Comparison of ENCODE assay signal across 8 cellular contexts in the genomic region with DNA sequence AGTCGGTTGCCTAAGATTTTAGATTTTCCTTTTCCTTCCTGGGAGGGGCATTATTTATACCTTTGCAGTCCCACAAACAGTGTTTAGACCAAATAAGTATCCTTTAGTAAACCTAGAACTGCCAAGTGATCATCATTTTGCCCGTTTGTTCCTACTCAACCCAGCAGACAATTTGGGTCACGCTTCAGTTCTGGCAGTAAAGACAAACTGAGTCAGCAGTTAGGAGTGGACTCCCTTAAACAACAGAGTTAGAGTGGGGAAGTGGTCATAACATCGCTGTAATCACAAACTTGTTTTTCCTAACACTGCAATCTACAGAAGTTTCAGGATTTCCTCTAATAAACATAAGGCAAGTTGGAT. TPM values are rescaled to one million over a fixed set of nuclear protein-coding genes. Genes with fewer than 3 reads are reported as not detected.
DNase-seq lines count a peak whose midpoint lies in the region; ATAC-seq and TF ChIP-seq lines count a peak whose summit lies in the region.

No MANE protein-coding gene starts in this region.

- ATAC-seq in activated T-helper 17 cell treated with anti-CD3 and anti-CD28 coated beads, Interleukin-2, amount 50 U/mL, for 72 hours (replicated peaks): no peak
- peak; percentile 70 for ATAC-seq in sciatic nerve
- ATAC-seq in GM21447 (IDR thresholded peaks at IDR 0.05; ENCODE audit: unreplicated experiment): no peak
- ATAC-seq in GM18870 (IDR thresholded peaks at IDR 0.05; ENCODE audit: unreplicated experiment): no peak
- ATAC-seq in HG02981 (IDR thresholded peaks at IDR 0.05; ENCODE audit: unreplicated experiment): no peak

- H3K56ac ChIP-seq in H9 (ENCODE audit: insufficient read length, low read depth, low read length): no peak overlapping the region

- H3K9me3 ChIP-seq in H9 (ENCODE audit: control insufficient read depth, low read depth, low read length): no peaks in the 10 kb centered on the region

- H3K4ac ChIP-seq in H9 (ENCODE audit: low read depth, low read length): no peak overlapping the region

- no peak overlapping the region for H2BK20ac ChIP-seq in H9 (ENCODE audit: low read depth, low read length, poor library complexity, severe bottlenecking)

- no peak overlapping the region for H4K8ac ChIP-seq in H9 (replicated peaks; ENCODE audit: insufficient read length, low read depth, low read length)

- H3K23me2 ChIP-seq in H9 (ENCODE audit: insufficient read length, low read depth, low read length, poor library complexity, severe bottlenecking): peaks cover 12% of the 10 kb centered on the region

- whole genome bisulfite sequencing in H9 (ENCODE audit: extremely low coverage, insufficient read length, low lambda C conversion rate): no CpG with 5 or more reads among the region's 4 CpGs

- peak overlapping the region; percentile 27 for H3K9ac ChIP-seq in H9 (ENCODE audit: extremely low read depth, insufficient read length, low read length)

- no peak for TF ChIP-seq CTCF in H9 (conservative IDR thresholded peaks at IDR 0.05)

- peaks cover 20 to 38% of the 10 kb centered on the region in 2 experiments for H3K4me1 Mint-ChIP-seq in H9
- H3K4me1 Mint-ChIP-seq in activated T-helper 17 cell treated with anti-CD3 and anti-CD28 coated beads, Interleukin-2, amount 50 U/mL, for 72 hours: peaks cover 6% of the 10 kb centered on the region

- H3K14ac ChIP-seq in H9 (ENCODE audit: insufficient read depth, low read length): no peak overlapping the region

- peaks cover 0 to 3% of the 10 kb centered on the region in 2 experiments; a peak in 1 of 5 replicates for H3K9me3 Mint-ChIP-seq in H9
- H3K9me3 Mint-ChIP-seq in activated T-helper 17 cell treated with anti-CD3 and anti-CD28 coated beads, Interleukin-2, amount 50 U/mL, for 72 hours: no peaks in the 10 kb centered on the region

- intact Hi-C loops in sciatic nerve (cut with DNase I): loop anchor here (5.0 kb wide), 1 partner anchor 215 kb away; no protein-coding TSS in a partner anchor

- H3K27ac Mint-ChIP-seq in H9: peak overlapping the region; percentile 98 to 99 (median 98); a peak in 5 of 7 replicates
- H3K27ac Mint-ChIP-seq in activated T-helper 17 cell treated with anti-CD3 and anti-CD28 coated beads, Interleukin-2, amount 50 U/mL, for 72 hours: no peak overlapping the region

- no peak overlapping the region for H3T11ph ChIP-seq in H9 (ENCODE audit: low read length)

- no peaks in the 10 kb centered on the region for H3K27me3 ChIP-seq in H9 (ENCODE audit: insufficient read depth, low read length)

- H2BK120ac ChIP-seq in H9 (ENCODE audit: low read depth, low read length, poor library complexity, severe bottlenecking): no peak overlapping the region

- H2BK5ac ChIP-seq in H9 (ENCODE audit: insufficient read length, low read length): no peak overlapping the region

- no peak overlapping the region for H2BK15ac ChIP-seq in H9 (ENCODE audit: low read depth, low read length)

- no peak overlapping the region for H3K23ac ChIP-seq in H9 (ENCODE audit: insufficient read length, low read depth, low read length)

- DNase-seq in H9 (no peak), hepatic stellate cell (ENCODE audit: low spot score) (peak; percentile 9), sciatic nerve (ENCODE audit: low spot score) (no peak), SK-N-DZ (ENCODE audit: low spot score) (no peak)

- H4K91ac ChIP-seq in H9 (ENCODE audit: insufficient read length, low read depth, low read length): no peak overlapping the region

- H3K36me3 Mint-ChIP-seq in H9 (ENCODE audit: insufficient read depth in 1 of 3, low read depth in 3 of 3): peaks cover 0 to 12% (median 3%) of the 10 kb centered on the region in 3 experiments; a peak in 5 of 7 replicates
- no peaks in the 10 kb centered on the region for H3K36me3 Mint-ChIP-seq in activated T-helper 17 cell treated with anti-CD3 and anti-CD28 coated beads, Interleukin-2, amount 50 U/mL, for 72 hours (ENCODE audit: low read depth)

- H2AK5ac ChIP-seq in H9 (ENCODE audit: insufficient read length, low read length): no peak overlapping the region

- no peak overlapping the region for H3K18ac ChIP-seq in H9 (ENCODE audit: insufficient read length, low read depth, low read length)

- H3K79me1 ChIP-seq in H9 (ENCODE audit: insufficient read depth, low read depth, low read length, poor library complexity, severe bottlenecking): no peaks in the 10 kb centered on the region

- no peaks in the 10 kb centered on the region for H3K4me1 ChIP-seq in H9 (ENCODE audit: insufficient read depth, low read length)

- peaks cover 9% of the 10 kb centered on the region; the same call in 1 of the 2 replicates for H3K79me2 ChIP-seq in H9 (ENCODE audit: insufficient read depth, low read length)

- no peaks in the 10 kb centered on the region for H4K20me1 ChIP-seq in H9 (ENCODE audit: control insufficient read depth, insufficient read depth, insufficient read length)

- H3K27ac ChIP-seq in H9 (ENCODE audit: insufficient read length, low read depth, low read length): no peak overlapping the region

- H3K4me3 Mint-ChIP-seq in H9: peak overlapping the region; percentile 98
- peak overlapping the region; percentile 85 for H3K4me3 Mint-ChIP-seq in activated T-helper 17 cell treated with anti-CD3 and anti-CD28 coated beads, Interleukin-2, amount 50 U/mL, for 72 hours

- H3K4me2 ChIP-seq in H9 (ENCODE audit: insufficient read depth, insufficient read length, low read length): peak overlapping the region; percentile 79

- H4K5ac ChIP-seq in H9 (ENCODE audit: insufficient read length, low read depth, low read length): no peak overlapping the region

- no peak overlapping the region for H2AFZ ChIP-seq in H9 (ENCODE audit: low read length)

- no peak overlapping the region for H2BK12ac ChIP-seq in H9 (ENCODE audit: insufficient read length, low read depth, low read length)

- no peaks in the 10 kb centered on the region for H3K27me3 Mint-ChIP-seq in H9 (ENCODE audit: low read depth)
- peaks cover 24% of the 10 kb centered on the region for H3K27me3 Mint-ChIP-seq in activated T-helper 17 cell treated with anti-CD3 and anti-CD28 coated beads, Interleukin-2, amount 50 U/mL, for 72 hours

RNA-seq across cellular contexts. Expression of a gene that starts 0.8 kb away (rescaled TPM):
- 54.6 and 56.7 TPM in 2 replicates for total RNA-seq in H9 (2021)
- total RNA-seq in activated T-helper 17 cell treated with anti-CD3 and anti-CD28 coated beads, Interleukin-2, amount 50 U/mL, for 72 hours: 1 to 10 TPM; 2.1 to 2.3 TPM
- 139 TPM for total RNA-seq in sciatic nerve
- polyA plus RNA-seq in SK-N-DZ (2014; cell fraction: cytosol; rRNA removed): 7.9 and 14.0 TPM in 2 replicates
- 8.4 and 11.1 TPM in 2 replicates for polyA plus RNA-seq in SK-N-DZ (2014; cell fraction: nucleus; rRNA removed)

Comparison
In these comparisons a context has a peak if more than half of its experiments do, and no peak if none do; other contexts are left out.
1. RNA of a gene that starts 0.8 kb away (total RNA-seq): 139 TPM in sciatic nerve (single experiment) and 54.6 to 56.7 TPM in H9; 2.1 to 2.3 TPM in activated T-helper 17 cell treated with anti-CD3 and anti-CD28 coated beads, Interleukin-2, amount 50 U/mL, for 72 hours; every median in the first group is over 10 times any median in the second.